ENCODE assay signal across 24 cellular contexts in the genomic region with DNA sequence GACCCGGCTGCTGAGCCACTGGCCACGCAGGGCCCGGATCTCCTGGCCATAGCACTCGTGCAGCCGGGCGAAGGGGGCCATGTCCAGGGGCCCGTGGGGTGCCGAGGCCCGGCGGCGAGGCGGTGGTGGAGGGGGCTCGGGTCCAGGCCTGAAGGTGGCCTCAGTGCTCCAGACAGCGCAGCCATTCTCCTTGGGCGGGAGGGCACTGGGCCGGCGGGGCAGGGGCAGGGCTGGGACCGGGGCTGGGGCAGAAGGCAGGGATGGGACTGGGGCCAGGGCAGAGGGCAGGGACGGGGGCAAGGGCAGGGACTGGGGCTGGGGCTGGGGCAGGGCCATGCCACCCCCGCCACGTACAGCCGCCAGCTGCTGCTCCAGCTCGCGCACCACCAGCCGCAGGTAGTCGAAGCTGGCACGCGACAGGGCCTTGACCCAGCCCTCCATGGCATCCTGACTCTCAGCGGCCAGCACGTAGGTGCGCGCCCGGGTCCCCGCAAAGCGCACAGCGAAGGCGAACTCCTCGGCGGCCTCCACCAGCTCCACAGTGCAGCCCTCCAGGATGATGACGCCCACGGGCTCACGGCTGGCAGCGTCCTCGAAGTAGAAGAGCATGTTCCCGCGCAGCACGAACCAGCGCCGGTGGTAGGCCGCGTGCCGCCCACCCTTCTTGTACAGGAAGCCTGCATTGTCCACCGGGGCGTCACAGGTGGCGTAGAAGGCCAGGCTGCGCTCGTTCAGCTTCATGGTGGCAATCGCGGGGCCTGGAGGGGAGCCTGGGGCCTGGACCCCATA. TPM values are rescaled to one million over a fixed set of nuclear protein-coding genes. Genes with fewer than 3 reads are reported as not detected.
A peak's percentile ranks its signal among the peaks of the same experiment; 100 is the strongest.
DNase-seq lines count a peak whose midpoint lies in the region; ATAC-seq, FAIRE-seq and TF ChIP-seq lines count a peak whose summit lies in the region.
"Had no signal": no experiment of that assay in that cellular context is flagged by ENCODE, and none has a peak within 500 bp of the region (broad histone marks: within the 10 kb centered on the region; RNA-seq: fewer than 3 reads in every experiment).

No MANE protein-coding gene starts in this region.

- H4K91ac ChIP-seq in neuronal stem cell (ENCODE audit: low read depth, low read length, poor library complexity) = no peak overlapping the region

- no peak overlapping the region for H2BK15ac ChIP-seq in neuronal stem cell (ENCODE audit: low read length)

- peak overlapping the region; percentile 59 for H3K23ac ChIP-seq in neuronal stem cell (ENCODE audit: low read depth, low read length, poor library complexity)

- no peak overlapping the region for H2BK5ac ChIP-seq in neuronal stem cell (ENCODE audit: low read length)

- no peaks in the 10 kb centered on the region for H3K27me3 ChIP-seq in heart right ventricle
- no peaks in the 10 kb centered on the region for H3K27me3 ChIP-seq in endothelial cell of umbilical vein (ENCODE audit: control insufficient read depth in 2 of 2, insufficient read depth in 2 of 2, low read length in 2 of 2)
- H3K27me3 ChIP-seq in neuronal stem cell (ENCODE audit: control insufficient read depth in 3 of 3, insufficient read depth in 3 of 3, low read depth in 1 of 3, low read length in 3 of 3) = no peaks in the 10 kb centered on the region
- no peaks in the 10 kb centered on the region for H3K27me3 ChIP-seq in upper lobe of right lung
- H3K27me3 ChIP-seq: foreskin keratinocyte, MG63 had no signal

- dilution Hi-C loops in endothelial cell of umbilical vein (cut with MboI; ENCODE audit: extremely low pct_ligation_motif_present, low sequenced_read_pairs) = no loop called here

- peak in 3 of 8 donors; percentile 1 to 28 (median 4) for ATAC-seq in heart right ventricle
- ATAC-seq in upper lobe of right lung = no peak
- ATAC-seq in HG03280 (IDR thresholded peaks at IDR 0.05; ENCODE audit: unreplicated experiment) = no peak
- no peak for ATAC-seq in GM19035 (IDR thresholded peaks at IDR 0.05; ENCODE audit: unreplicated experiment)
- ATAC-seq: activated CD8-positive, alpha-beta T cell treated with anti-CD3 and anti-CD28 coated beads for 36 hours; foreskin keratinocyte; GM23338; PC-3 had no signal

- H3K4me2 ChIP-seq in endothelial cell of umbilical vein (ENCODE audit: insufficient read depth, low read length) (no peak overlapping the region), neuronal stem cell (ENCODE audit: insufficient read depth, low read length, poor library complexity, severe bottlenecking) (no peak overlapping the region)
- H3K4me2 ChIP-seq: GM23338, KMS-11 had no signal

- H3K27ac ChIP-seq in heart right ventricle (peak overlapping the region in 9 of 10 donors; percentile 40 to 82 (median 75)), endothelial cell of umbilical vein (ENCODE audit: insufficient read depth, low read depth, low read length) (peak overlapping the region; percentile 52), neuronal stem cell (replicated peaks; ENCODE audit: low read length) (no peak overlapping the region), upper lobe of right lung (peak overlapping the region; percentile 42)
- H3K27ac ChIP-seq: esophagus squamous epithelium, foreskin keratinocyte, HL-60, KMS-11, parathyroid adenoma had no signal

- WGBS in heart right ventricle, 2 donors = 95 to 97% methylated on average over 56 to 59 of the region's 59 CpGs
- no CpG with 5 or more reads among the region's 59 CpGs for WGBS in neuronal stem cell (ENCODE audit: extremely low coverage in 2 of 2, insufficient read length in 2 of 2, insufficient replicate concordance in 1 of 2), 2 donors

- TF ChIP-seq CTCF in heart right ventricle (IDR thresholded peaks at IDR 0.05) (no peak), endothelial cell of umbilical vein (IDR thresholded peaks at IDR 0.05; ENCODE audit: extremely low read depth in 1 of 2, insufficient read depth in 1 of 2, low read depth in 1 of 2, low read length in 2 of 2) (no peak), upper lobe of right lung (IDR thresholded peaks at IDR 0.05) (no peak)

- CTCF ChIA-PET in endothelial cell of umbilical vein (lab: Charles Lee) = interaction anchor here (1.1 to 1.2 kb wide), 2 partner anchors 34 to 127 kb away, joined by 3 to 4 read pairs; no protein-coding TSS in a partner anchor

- no TSS peak for BruUV-seq in endothelial cell of umbilical vein (replicated peaks; lab: Mats Ljungman, UMichigan)

- H4K8ac ChIP-seq in neuronal stem cell (ENCODE audit: low read depth, low read length) = no peak overlapping the region

- H3K4me1 ChIP-seq in heart right ventricle = peaks cover 8 to 64% (median 47%) of the 10 kb centered on the region in 9 donors
- peaks cover 14% of the 10 kb centered on the region for H3K4me1 ChIP-seq in endothelial cell of umbilical vein (ENCODE audit: control insufficient read depth, extremely low read depth, insufficient read depth, low read length)
- H3K4me1 ChIP-seq in neuronal stem cell (ENCODE audit: control insufficient read depth in 2 of 2, insufficient read depth in 1 of 2, low read depth in 1 of 2, low read length in 2 of 2) = peaks cover 4 to 5% of the 10 kb centered on the region in 2 donors
- peaks cover 9% of the 10 kb centered on the region for H3K4me1 ChIP-seq in upper lobe of right lung

- H3K9ac ChIP-seq in endothelial cell of umbilical vein (replicated peaks; ENCODE audit: extremely low read depth, insufficient read depth, low read length) (no peak overlapping the region), neuronal stem cell (ENCODE audit: low read depth, low read length, poor library complexity) (no peak overlapping the region)
- H3K9ac ChIP-seq: KMS-11, parathyroid adenoma had no signal

- H4K20me1 ChIP-seq in endothelial cell of umbilical vein (replicated peaks; ENCODE audit: control insufficient read depth, extremely low read depth, insufficient read depth, low read length) = no peaks in the 10 kb centered on the region

- H3K9me1 ChIP-seq in endothelial cell of umbilical vein (replicated peaks; ENCODE audit: control insufficient read depth, extremely low read depth, insufficient read depth, low read length) = no peaks in the 10 kb centered on the region

- POLR2A ChIA-PET in endothelial cell of umbilical vein (lab: Charles Lee) = no interaction called here

- H3K79me2 ChIP-seq in endothelial cell of umbilical vein (ENCODE audit: control insufficient read depth, insufficient read depth, low read length) = peaks cover 4% of the 10 kb centered on the region
- H3K79me2 ChIP-seq: parathyroid adenoma had no signal

- intact Hi-C loops in heart right ventricle (cut with DNase I) (no loop called here), cardiac septum (cut with DNase I) (loop anchor here (5.0 to 10.0 kb wide), 2 partner anchors 232 to 431 kb away; a partner anchor contains a TSS), endothelial cell of umbilical vein (cut with micrococcal nuclease) (no loop called here), upper lobe of right lung (cut with DNase I) (no loop called here)

- H3K79me1 ChIP-seq in neuronal stem cell (ENCODE audit: low read depth, low read length) = peaks cover 3% of the 10 kb centered on the region

- no peak overlapping the region for H3K4ac ChIP-seq in neuronal stem cell (ENCODE audit: low read length)

- H2BK120ac ChIP-seq in neuronal stem cell (ENCODE audit: low read depth, low read length) = no peak overlapping the region

- H3K36me3 ChIP-seq in heart right ventricle (peaks cover 0 to 43% (median 0%) of the 10 kb centered on the region in 9 donors), endothelial cell of umbilical vein (ENCODE audit: control insufficient read depth in 2 of 2, extremely low read depth in 1 of 2, insufficient read depth in 2 of 2, low read length in 2 of 2) (peaks cover 2 to 13% of the 10 kb centered on the region in 2 experiments), neuronal stem cell (replicated peaks in 1 of 2; ENCODE audit: control insufficient read depth in 2 of 2, insufficient read depth in 2 of 2, low read length in 2 of 2) (peaks cover 21 to 34% of the 10 kb centered on the region in 2 donors), upper lobe of right lung (no peaks in the 10 kb centered on the region)
- H3K36me3 ChIP-seq: MG63 had no signal

- TF ChIP-seq POLR2A in endothelial cell of umbilical vein (IDR thresholded peaks at IDR 0.05; ENCODE audit: low read depth, low read length) = no peak

- FAIRE-seq in endothelial cell of umbilical vein (lab: Jason Lieb, UNC) = no peak
- FAIRE-seq: GM19239 had no signal

- DNase-seq in heart right ventricle (peak in 1 of 2 donors; percentile 24), cardiac septum (ENCODE audit: low spot score) (no peak), endothelial cell of umbilical vein (ENCODE audit: low read depth, low spot score) (no peak), neuronal stem cell (ENCODE audit: low spot score) (no peak), upper lobe of right lung (no peak), T-helper 9 cell (no peak)
- DNase-seq: activated CD8-positive, alpha-beta T cell treated with anti-CD3 and anti-CD28 coated beads for 36 hours; activated naive CD4-positive, alpha-beta T cell treated with anti-CD3 and anti-CD28 coated beads for 36 hours; CD4-positive, alpha-beta memory T cell; esophagus squamous epithelium; NCI-H1105; NCI-H2029; NCI-H526; PC-3; stimulated activated CD4-positive, alpha-beta T cell treated with anti-CD3 and anti-CD28 coated beads, Interleukin-2, amount 100 ng/mL, for 24 hours had no signal

- H3K4me3 ChIP-seq in heart right ventricle = no peak overlapping the region
- H3K4me3 ChIP-seq in endothelial cell of umbilical vein (replicated peaks in 1 of 3; ENCODE audit: insufficient read depth in 1 of 3, low read depth in 1 of 3, low read length in 3 of 3) = no peak overlapping the region
- no peak overlapping the region for H3K4me3 ChIP-seq in neuronal stem cell (ENCODE audit: low read length in 2 of 2)
- H3K4me3 ChIP-seq in upper lobe of right lung = no peak overlapping the region
- H3K4me3 ChIP-seq: esophagus squamous epithelium, GM23338, MG63 had no signal

- H3K9me3 ChIP-seq in heart right ventricle = no peaks in the 10 kb centered on the region
- H3K9me3 ChIP-seq in endothelial cell of umbilical vein (replicated peaks; ENCODE audit: control insufficient read depth, insufficient read depth, low read length) = no peaks in the 10 kb centered on the region
- H3K9me3 ChIP-seq in neuronal stem cell (replicated peaks in 1 of 2; ENCODE audit: control insufficient read depth in 2 of 2, insufficient read depth in 1 of 2, low read depth in 1 of 2, low read length in 2 of 2) = no peaks in the 10 kb centered on the region
- no peaks in the 10 kb centered on the region for H3K9me3 ChIP-seq in upper lobe of right lung
- H3K9me3 ChIP-seq: esophagus squamous epithelium, MG63 had no signal

- no peak overlapping the region for H3K18ac ChIP-seq in neuronal stem cell (ENCODE audit: low read length)

- no peak overlapping the region for H3K14ac ChIP-seq in neuronal stem cell (ENCODE audit: low read length)

- H2BK12ac ChIP-seq in neuronal stem cell (ENCODE audit: low read length) = peak overlapping the region; percentile 16

- H2AFZ ChIP-seq in endothelial cell of umbilical vein (ENCODE audit: low read depth, low read length) (no peak overlapping the region), neuronal stem cell (ENCODE audit: low read length) (no peak overlapping the region)
- H2AFZ ChIP-seq: GM23338 had no signal

- no peak overlapping the region for H2AK5ac ChIP-seq in neuronal stem cell (ENCODE audit: low read depth, low read length)

RNA-seq across cellular contexts. Expression of a gene that starts 6.0 kb away (rescaled TPM):
- total RNA-seq in heart right ventricle = 10 to 100 TPM; 11.9 to 41.6 (median 18.6) TPM
- 10 to 100 TPM; 16.9 to 24.1 TPM for polyA plus RNA-seq in heart right ventricle
- total RNA-seq in cardiac septum = 18.6 TPM
- total RNA-seq in endothelial cell of umbilical vein = 12.9 and 20.0 TPM in 2 replicates
- 10.6 and 12.8 TPM in 2 replicates for polyA plus RNA-seq in endothelial cell of umbilical vein
- 7.5 and 11.3 TPM in 2 replicates for polyA plus RNA-seq in endothelial cell of umbilical vein (2011; cell fraction: cytosol; rRNA removed)
- 10.4 and 13.9 TPM in 2 replicates for polyA plus RNA-seq in endothelial cell of umbilical vein (2011; cell fraction: nucleus; rRNA removed)
- 12.6 and 16.8 TPM in 2 replicates for polyA plus RNA-seq in endothelial cell of umbilical vein (2012)
- polyA minus RNA-seq in endothelial cell of umbilical vein = 4.4 and 6.7 TPM in 2 replicates
- 1.8 TPM for polyA minus RNA-seq in endothelial cell of umbilical vein (2011; cell fraction: cytosol; rRNA and poly(A)+ RNA removed)
- polyA minus RNA-seq in endothelial cell of umbilical vein (2011; cell fraction: nucleus; rRNA and poly(A)+ RNA removed) = 2.5 and 6.5 TPM in 2 replicates
- 10.7 TPM for polyA plus RNA-seq in neuronal stem cell (2013, experiment 1 of 2)
- polyA plus RNA-seq in neuronal stem cell (2013, experiment 2 of 2) = 11.2 TPM
- total RNA-seq in upper lobe of right lung = 25.3 TPM

RNA-seq across cellular contexts. Expression of a gene that starts 42.8 kb away (rescaled TPM):
- total RNA-seq in heart right ventricle = 10 to 100 TPM; 29.8 to 61.4 (median 39.0) TPM
- polyA plus RNA-seq in heart right ventricle = 10 to 100 TPM in 1 of 2 donors, 1 to 10 TPM in 1; 9.9 to 11.5 TPM
- total RNA-seq in cardiac septum = 33.7 TPM
- 97.9 and 111 TPM in 2 replicates for total RNA-seq in endothelial cell of umbilical vein
- polyA plus RNA-seq in endothelial cell of umbilical vein = 63.1 and 69.7 TPM in 2 replicates
- polyA plus RNA-seq in endothelial cell of umbilical vein (2011; cell fraction: cytosol; rRNA removed) = 74.6 and 75.9 TPM in 2 replicates
- polyA plus RNA-seq in endothelial cell of umbilical vein (2011; cell fraction: nucleus; rRNA removed) = 53.9 and 63.7 TPM in 2 replicates
- 51.2 and 67.6 TPM in 2 replicates for polyA plus RNA-seq in endothelial cell of umbilical vein (2012)
- 59.8 and 60.1 TPM in 2 replicates for polyA minus RNA-seq in endothelial cell of umbilical vein
- 3.2 TPM for polyA minus RNA-seq in endothelial cell of umbilical vein (2011; cell fraction: cytosol; rRNA and poly(A)+ RNA removed)
- 27.6 and 29.2 TPM in 2 replicates for polyA minus RNA-seq in endothelial cell of umbilical vein (2011; cell fraction: nucleus; rRNA and poly(A)+ RNA removed)
- polyA plus RNA-seq in neuronal stem cell (2013, experiment 1 of 2) = 6.5 TPM
- 6.3 TPM for polyA plus RNA-seq in neuronal stem cell (2013, experiment 2 of 2)
- 47.1 TPM for total RNA-seq in upper lobe of right lung
